1 cellular context compared by ENCODE assay signal in the genomic region with DNA sequence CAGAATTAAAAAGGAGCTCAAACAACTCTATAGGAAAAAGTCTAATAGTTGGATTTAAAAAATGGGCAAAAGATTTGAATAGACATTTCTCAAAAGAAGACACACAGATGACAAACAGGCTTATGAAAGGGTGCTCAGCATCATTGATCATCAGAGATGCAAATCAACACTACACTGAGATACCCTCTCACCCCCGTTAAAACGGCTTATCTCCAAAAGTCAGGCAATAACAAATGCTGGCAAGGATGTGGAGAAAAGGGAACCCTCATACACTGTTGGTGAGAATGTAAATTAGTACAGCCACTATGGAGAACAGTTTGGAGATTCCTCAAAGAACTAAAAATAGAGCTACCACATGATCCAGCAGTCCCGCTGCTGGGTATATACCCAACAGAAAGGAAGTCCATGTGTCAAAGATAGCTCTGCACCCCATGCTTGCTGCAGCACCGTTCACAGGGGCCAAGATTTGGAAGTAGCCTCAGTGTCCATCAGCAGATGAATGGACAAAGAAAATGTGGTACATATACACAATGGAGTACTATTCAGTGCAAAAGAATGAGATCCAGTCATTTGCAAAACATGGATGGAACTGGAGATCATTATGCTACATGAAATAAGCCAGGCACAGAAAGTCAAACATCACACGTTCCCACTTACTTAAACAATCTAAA.
TF ChIP-seq lines count a peak whose summit lies in the region.

No MANE protein-coding gene starts in this region.

TF ChIP-seq in HepG2, 621 proteins besides CTCF, POLR2A, EP300 and RAD21 (continued from another document):
- TF ChIP-seq KLF12 (CRISPR knock-in tag; IDR thresholded peaks at IDR 0.05; ENCODE audit: borderline replicate concordance) = no peak
- TF ChIP-seq FOXK1 (CRISPR knock-in tag; IDR thresholded peaks at IDR 0.05; ENCODE audit: borderline replicate concordance, low read depth) = no peak
- no peak for TF ChIP-seq KLF15 (CRISPR knock-in tag; IDR thresholded peaks at IDR 0.05; ENCODE audit: borderline replicate concordance)
- TF ChIP-seq ZNF160 (CRISPR knock-in tag; IDR thresholded peaks at IDR 0.05) = no peak
- TF ChIP-seq PLRG1 (conservative IDR thresholded peaks at IDR 0.05) = no peak
- no peak for TF ChIP-seq ZNF619 (CRISPR knock-in tag; IDR thresholded peaks at IDR 0.05)
- TF ChIP-seq SP1 (IDR thresholded peaks at IDR 0.05) = no peak
- no peak for TF ChIP-seq SP1 (CRISPR knock-in tag; IDR thresholded peaks at IDR 0.05)
- TF ChIP-seq, protein P1, sequence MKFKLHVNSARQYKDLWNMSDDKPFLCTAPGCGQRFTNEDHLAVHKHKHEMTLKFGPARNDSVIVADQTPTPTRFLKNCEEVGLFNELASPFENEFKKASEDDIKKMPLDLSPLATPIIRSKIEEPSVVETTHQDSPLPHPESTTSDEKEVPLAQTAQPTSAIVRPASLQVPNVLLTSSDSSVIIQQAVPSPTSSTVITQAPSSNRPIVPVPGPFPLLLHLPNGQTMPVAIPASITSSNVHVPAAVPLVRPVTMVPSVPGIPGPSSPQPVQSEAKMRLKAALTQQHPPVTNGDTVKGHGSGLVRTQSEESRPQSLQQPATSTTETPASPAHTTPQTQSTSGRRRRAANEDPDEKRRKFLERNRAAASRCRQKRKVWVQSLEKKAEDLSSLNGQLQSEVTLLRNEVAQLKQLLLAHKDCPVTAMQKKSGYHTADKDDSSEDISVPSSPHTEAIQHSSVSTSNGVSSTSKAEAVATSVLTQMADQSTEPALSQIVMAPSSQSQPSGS (CRISPR knock-in tag; IDR thresholded peaks at IDR 0.05) = no peak
- TF ChIP-seq FIP1L1 (IDR thresholded peaks at IDR 0.05; ENCODE audit: borderline replicate concordance, insufficient read depth, low read depth, low read length) = no peak
- TF ChIP-seq, protein P2, sequence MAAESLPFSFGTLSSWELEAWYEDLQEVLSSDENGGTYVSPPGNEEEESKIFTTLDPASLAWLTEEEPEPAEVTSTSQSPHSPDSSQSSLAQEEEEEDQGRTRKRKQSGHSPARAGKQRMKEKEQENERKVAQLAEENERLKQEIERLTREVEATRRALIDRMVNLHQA (CRISPR knock-in tag; IDR thresholded peaks at IDR 0.05) = no peak
- no peak for TF ChIP-seq ZSCAN9 (CRISPR knock-in tag; IDR thresholded peaks at IDR 0.05; ENCODE audit: borderline replicate concordance)
- TF ChIP-seq, protein P3, sequence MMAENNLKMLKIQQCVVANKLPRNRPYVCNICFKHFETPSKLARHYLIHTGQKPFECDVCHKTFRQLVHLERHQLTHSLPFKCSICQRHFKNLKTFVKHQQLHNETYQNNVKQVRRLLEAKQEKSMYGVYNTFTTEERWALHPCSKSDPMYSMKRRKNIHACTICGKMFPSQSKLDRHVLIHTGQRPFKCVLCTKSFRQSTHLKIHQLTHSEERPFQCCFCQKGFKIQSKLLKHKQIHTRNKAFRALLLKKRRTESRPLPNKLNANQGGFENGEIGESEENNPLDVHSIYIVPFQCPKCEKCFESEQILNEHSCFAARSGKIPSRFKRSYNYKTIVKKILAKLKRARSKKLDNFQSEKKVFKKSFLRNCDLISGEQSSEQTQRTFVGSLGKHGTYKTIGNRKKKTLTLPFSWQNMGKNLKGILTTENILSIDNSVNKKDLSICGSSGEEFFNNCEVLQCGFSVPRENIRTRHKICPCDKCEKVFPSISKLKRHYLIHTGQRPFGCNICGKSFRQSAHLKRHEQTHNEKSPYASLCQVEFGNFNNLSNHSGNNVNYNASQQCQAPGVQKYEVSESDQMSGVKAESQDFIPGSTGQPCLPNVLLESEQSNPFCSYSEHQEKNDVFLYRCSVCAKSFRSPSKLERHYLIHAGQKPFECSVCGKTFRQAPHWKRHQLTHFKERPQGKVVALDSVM (CRISPR knock-in tag; IDR thresholded peaks at IDR 0.05) = no peak
- no peak for TF ChIP-seq MED1 (CRISPR knock-in tag; IDR thresholded peaks at IDR 0.05)
